ENCODE assay signal across 11 cellular contexts in the genomic region with DNA sequence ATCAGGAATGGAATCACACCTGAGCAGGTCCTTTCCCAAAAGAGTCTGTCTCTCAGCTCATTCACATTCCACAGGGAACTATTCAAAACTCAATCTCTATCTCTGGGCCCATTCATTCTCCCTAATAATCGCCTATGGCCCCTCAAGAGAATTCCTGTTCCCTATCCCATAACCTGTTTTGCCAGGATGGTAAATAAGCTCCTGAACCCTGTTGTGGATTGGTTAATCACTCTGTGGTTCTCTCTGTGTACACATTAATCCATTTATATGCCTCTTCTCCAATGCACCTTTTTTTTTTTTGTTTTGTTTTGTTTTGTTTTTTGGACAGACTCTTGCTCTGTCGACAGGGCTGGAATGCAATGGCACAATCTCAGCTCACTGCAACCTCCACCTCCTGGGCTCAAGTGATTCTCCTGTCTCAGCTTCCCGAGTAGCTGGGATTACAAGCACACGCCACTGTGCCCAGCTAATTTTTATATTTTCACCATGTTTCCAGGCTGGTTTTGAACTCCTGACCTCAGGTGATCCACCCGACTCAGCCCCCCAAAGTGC. TPM values are rescaled to one million over a fixed set of nuclear protein-coding genes. Genes with fewer than 3 reads are reported as not detected.
DNase-seq lines count a peak whose midpoint lies in the region; ATAC-seq and TF ChIP-seq lines count a peak whose summit lies in the region.
"Had no signal": no experiment of that assay in that cellular context is flagged by ENCODE, and none has a peak within 500 bp of the region (broad histone marks: within the 10 kb centered on the region; RNA-seq: fewer than 3 reads in every experiment).

No MANE protein-coding gene starts in this region.

- intact Hi-C loops in left ventricle myocardium inferior (cut with micrococcal nuclease) = no loop called here
- intact Hi-C loops in left ventricle myocardium superior (cut with micrococcal nuclease) = no loop called here
- intact Hi-C loops in posterior vena cava (cut with DNase I) = no loop called here
- intact Hi-C loops in tibial artery (cut with DNase I; ENCODE audit: low total_unique reads) = no loop called here

- H3K27ac ChIP-seq in left ventricle myocardium inferior (replicated peaks) (peak overlapping the region; percentile 69), epithelial cell of prostate (peak overlapping the region; percentile 0), tibial artery (peak overlapping the region in 1 of 2 donors; percentile 3)

- H3K9me3 ChIP-seq in left ventricle myocardium inferior (replicated peaks) (no peaks in the 10 kb centered on the region), tibial artery (no peaks in the 10 kb centered on the region)
- H3K9me3 ChIP-seq: right lobe of liver had no signal

- DNase-seq in left ventricle myocardium inferior (no peak), left ventricle myocardium superior (no peak), epithelial cell of prostate (ENCODE audit: low read depth, low spot score) (no peak), posterior vena cava (ENCODE audit: low spot score) (peak; percentile 15), foreskin melanocyte (no peak), ecto neural progenitor cell (ENCODE audit: low spot score) (no peak), tibial artery (no peak), HPDE6-E6E7 (ENCODE audit: extremely low spot score) (no peak)
- DNase-seq: NCI-H526 treated with DMSO at 0.1 percent for 48 hours, SHP77 had no signal

- TF ChIP-seq CTCF in left ventricle myocardium inferior (IDR thresholded peaks at IDR 0.05; ENCODE audit: borderline replicate concordance) = no peak
- no peak for TF ChIP-seq CTCF in tibial artery (IDR thresholded peaks at IDR 0.05)

- H3K27me3 ChIP-seq in left ventricle myocardium inferior (ENCODE audit: low read depth) (no peaks in the 10 kb centered on the region), tibial artery (no peaks in the 10 kb centered on the region)
- H3K27me3 ChIP-seq: right lobe of liver had no signal

- H3K36me3 ChIP-seq in left ventricle myocardium inferior (no peaks in the 10 kb centered on the region), tibial artery (no peaks in the 10 kb centered on the region)
- H3K36me3 ChIP-seq: right lobe of liver had no signal

- peaks cover 25% of the 10 kb centered on the region for H3K4me1 ChIP-seq in left ventricle myocardium inferior
- H3K4me1 ChIP-seq in tibial artery = peaks cover 0 to 22% (median 17%) of the 10 kb centered on the region in 4 donors

- no peak for ATAC-seq in left ventricle myocardium superior

- no peak overlapping the region for H3K4me3 ChIP-seq in left ventricle myocardium inferior
- no peak overlapping the region for H3K4me3 ChIP-seq in tibial artery
- H3K4me3 ChIP-seq: right lobe of liver had no signal

RNA-seq across cellular contexts. Expression of gene KIFC1, which starts 17.2 kb away (rescaled TPM):
- total RNA-seq in left ventricle myocardium inferior (0.49 TPM), left ventricle myocardium superior (0.74 TPM), posterior vena cava (1 to 10 TPM in 1 of 2 donors, under 1 TPM in 1; 0.29 to 1.0 TPM)

RNA-seq across cellular contexts. Expression of gene PHF1, which starts 36.4 kb away (rescaled TPM):
- total RNA-seq in left ventricle myocardium inferior (52.2 TPM), left ventricle myocardium superior (51.9 TPM), posterior vena cava (10 to 100 TPM; 46.3 to 67.6 TPM)

RNA-seq across cellular contexts. Expression of gene CUTA, which starts 43.5 kb away (rescaled TPM):
- total RNA-seq in left ventricle myocardium inferior (107 TPM), left ventricle myocardium superior (120 TPM), posterior vena cava (100 to 1,000 TPM; 107 to 110 TPM)

RNA-seq across cellular contexts. Expression of gene SYNGAP1, which starts 45.4 kb away (rescaled TPM):
- 6.5 TPM for total RNA-seq in left ventricle myocardium inferior
- 6.2 TPM for total RNA-seq in left ventricle myocardium superior
- total RNA-seq in posterior vena cava = 10 to 100 TPM; 15.4 to 19.3 TPM

RNA-seq across cellular contexts. Expression of gene DAXX, which starts 51.7 kb away (rescaled TPM):
- total RNA-seq in left ventricle myocardium inferior (17.7 TPM), left ventricle myocardium superior (21.2 TPM), posterior vena cava (10 to 100 TPM; 30.3 to 42.3 TPM)
